In the genomic region with DNA sequence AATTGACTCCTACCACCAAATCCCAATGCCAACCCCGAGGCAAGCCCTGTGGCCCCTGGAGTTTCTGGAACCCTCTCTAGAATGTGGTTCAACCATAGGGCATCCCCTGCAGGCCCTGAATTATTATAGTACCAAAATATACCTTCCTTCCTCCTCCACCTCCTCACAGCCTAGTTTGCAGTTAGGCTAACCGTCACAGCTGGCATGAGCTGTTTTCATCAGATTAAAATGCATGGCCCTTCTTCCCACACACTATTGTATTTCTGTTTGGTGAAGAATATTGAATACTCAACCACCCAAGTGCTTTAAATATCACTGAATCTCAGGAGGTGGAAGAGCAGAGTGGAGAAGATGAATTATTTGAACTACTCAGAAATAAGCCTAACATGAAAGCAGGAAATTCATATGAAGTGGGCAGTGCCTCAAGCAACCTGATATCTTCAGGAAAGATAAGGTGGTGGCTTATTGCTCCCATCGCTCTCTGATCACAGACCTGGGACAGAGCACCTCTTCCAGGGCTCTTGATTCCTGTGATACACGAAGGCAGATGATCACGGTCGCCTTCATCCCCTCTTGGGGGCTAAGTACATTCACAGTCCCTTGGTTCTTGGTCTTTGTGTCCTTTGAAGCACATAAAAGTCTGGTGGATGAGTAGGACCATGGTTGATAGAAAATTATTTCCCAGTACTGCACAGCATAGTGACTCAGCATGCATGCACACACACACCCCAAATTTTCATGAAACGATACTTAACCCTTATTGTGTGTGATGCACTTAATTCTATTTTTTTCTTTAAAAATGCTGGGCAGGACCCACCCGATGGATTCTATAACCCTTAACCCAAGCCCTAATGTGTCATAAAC, we compare ENCODE assay signal across 1 cellular context.
TF ChIP-seq lines count a peak whose summit lies in the region.

No MANE protein-coding gene starts in this region.

TF ChIP-seq in K562, 482 proteins besides CTCF, POLR2A, EP300 and RAD21 (continued from another document and continues in another):
- TF ChIP-seq, protein P1, sequence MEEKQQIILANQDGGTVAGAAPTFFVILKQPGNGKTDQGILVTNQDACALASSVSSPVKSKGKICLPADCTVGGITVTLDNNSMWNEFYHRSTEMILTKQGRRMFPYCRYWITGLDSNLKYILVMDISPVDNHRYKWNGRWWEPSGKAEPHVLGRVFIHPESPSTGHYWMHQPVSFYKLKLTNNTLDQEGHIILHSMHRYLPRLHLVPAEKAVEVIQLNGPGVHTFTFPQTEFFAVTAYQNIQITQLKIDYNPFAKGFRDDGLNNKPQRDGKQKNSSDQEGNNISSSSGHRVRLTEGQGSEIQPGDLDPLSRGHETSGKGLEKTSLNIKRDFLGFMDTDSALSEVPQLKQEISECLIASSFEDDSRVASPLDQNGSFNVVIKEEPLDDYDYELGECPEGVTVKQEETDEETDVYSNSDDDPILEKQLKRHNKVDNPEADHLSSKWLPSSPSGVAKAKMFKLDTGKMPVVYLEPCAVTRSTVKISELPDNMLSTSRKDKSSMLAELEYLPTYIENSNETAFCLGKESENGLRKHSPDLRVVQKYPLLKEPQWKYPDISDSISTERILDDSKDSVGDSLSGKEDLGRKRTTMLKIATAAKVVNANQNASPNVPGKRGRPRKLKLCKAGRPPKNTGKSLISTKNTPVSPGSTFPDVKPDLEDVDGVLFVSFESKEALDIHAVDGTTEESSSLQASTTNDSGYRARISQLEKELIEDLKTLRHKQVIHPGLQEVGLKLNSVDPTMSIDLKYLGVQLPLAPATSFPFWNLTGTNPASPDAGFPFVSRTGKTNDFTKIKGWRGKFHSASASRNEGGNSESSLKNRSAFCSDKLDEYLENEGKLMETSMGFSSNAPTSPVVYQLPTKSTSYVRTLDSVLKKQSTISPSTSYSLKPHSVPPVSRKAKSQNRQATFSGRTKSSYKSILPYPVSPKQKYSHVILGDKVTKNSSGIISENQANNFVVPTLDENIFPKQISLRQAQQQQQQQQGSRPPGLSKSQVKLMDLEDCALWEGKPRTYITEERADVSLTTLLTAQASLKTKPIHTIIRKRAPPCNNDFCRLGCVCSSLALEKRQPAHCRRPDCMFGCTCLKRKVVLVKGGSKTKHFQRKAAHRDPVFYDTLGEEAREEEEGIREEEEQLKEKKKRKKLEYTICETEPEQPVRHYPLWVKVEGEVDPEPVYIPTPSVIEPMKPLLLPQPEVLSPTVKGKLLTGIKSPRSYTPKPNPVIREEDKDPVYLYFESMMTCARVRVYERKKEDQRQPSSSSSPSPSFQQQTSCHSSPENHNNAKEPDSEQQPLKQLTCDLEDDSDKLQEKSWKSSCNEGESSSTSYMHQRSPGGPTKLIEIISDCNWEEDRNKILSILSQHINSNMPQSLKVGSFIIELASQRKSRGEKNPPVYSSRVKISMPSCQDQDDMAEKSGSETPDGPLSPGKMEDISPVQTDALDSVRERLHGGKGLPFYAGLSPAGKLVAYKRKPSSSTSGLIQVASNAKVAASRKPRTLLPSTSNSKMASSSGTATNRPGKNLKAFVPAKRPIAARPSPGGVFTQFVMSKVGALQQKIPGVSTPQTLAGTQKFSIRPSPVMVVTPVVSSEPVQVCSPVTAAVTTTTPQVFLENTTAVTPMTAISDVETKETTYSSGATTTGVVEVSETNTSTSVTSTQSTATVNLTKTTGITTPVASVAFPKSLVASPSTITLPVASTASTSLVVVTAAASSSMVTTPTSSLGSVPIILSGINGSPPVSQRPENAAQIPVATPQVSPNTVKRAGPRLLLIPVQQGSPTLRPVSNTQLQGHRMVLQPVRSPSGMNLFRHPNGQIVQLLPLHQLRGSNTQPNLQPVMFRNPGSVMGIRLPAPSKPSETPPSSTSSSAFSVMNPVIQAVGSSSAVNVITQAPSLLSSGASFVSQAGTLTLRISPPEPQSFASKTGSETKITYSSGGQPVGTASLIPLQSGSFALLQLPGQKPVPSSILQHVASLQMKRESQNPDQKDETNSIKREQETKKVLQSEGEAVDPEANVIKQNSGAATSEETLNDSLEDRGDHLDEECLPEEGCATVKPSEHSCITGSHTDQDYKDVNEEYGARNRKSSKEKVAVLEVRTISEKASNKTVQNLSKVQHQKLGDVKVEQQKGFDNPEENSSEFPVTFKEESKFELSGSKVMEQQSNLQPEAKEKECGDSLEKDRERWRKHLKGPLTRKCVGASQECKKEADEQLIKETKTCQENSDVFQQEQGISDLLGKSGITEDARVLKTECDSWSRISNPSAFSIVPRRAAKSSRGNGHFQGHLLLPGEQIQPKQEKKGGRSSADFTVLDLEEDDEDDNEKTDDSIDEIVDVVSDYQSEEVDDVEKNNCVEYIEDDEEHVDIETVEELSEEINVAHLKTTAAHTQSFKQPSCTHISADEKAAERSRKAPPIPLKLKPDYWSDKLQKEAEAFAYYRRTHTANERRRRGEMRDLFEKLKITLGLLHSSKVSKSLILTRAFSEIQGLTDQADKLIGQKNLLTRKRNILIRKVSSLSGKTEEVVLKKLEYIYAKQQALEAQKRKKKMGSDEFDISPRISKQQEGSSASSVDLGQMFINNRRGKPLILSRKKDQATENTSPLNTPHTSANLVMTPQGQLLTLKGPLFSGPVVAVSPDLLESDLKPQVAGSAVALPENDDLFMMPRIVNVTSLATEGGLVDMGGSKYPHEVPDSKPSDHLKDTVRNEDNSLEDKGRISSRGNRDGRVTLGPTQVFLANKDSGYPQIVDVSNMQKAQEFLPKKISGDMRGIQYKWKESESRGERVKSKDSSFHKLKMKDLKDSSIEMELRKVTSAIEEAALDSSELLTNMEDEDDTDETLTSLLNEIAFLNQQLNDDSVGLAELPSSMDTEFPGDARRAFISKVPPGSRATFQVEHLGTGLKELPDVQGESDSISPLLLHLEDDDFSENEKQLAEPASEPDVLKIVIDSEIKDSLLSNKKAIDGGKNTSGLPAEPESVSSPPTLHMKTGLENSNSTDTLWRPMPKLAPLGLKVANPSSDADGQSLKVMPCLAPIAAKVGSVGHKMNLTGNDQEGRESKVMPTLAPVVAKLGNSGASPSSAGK (IDR thresholded peaks at IDR 0.05): no peak
- TF ChIP-seq TAF1 (IDR thresholded peaks at IDR 0.05; ENCODE audit: control insufficient read depth, extremely low read depth, insufficient read depth, low read length, severe bottlenecking) (no peak), PTRF (tag; IDR thresholded peaks at IDR 0.05) (no peak), ZFP36 (IDR thresholded peaks at IDR 0.05; ENCODE audit: low read depth, low read length, partially characterized antibody) (no peak), TOE1 (IDR thresholded peaks at IDR 0.05; ENCODE audit: borderline replicate concordance) (no peak), TOE1 (CRISPR knock-in tag; IDR thresholded peaks at IDR 0.05; ENCODE audit: borderline replicate concordance, low read depth) (no peak), ZNF57 (CRISPR knock-in tag; IDR thresholded peaks at IDR 0.05) (no peak), RCOR1 (IDR thresholded peaks at IDR 0.05; ENCODE audit: borderline replicate concordance in 1 of 2, low read depth in 2 of 2, low read length in 2 of 2) (peak in 1 of 2 experiments; percentile 33; a peak in 1 of 4 replicates), HDAC3 (IDR thresholded peaks at IDR 0.05; ENCODE audit: borderline replicate concordance, partially characterized antibody) (no peak), HNRNPK (IDR thresholded peaks at IDR 0.05; ENCODE audit: low read depth, low read length, poor library complexity, severe bottlenecking) (no peak), DPF2 (IDR thresholded peaks at IDR 0.05) (peak; percentile 56; the same call in 1 of the 2 replicates), FOXJ3 (CRISPR knock-in tag; IDR thresholded peaks at IDR 0.05) (no peak), STAT5B (CRISPR knock-in tag; IDR thresholded peaks at IDR 0.05) (no peak), GABPB2 (CRISPR knock-in tag; conservative IDR thresholded peaks at IDR 0.05) (no peak), DNMT1 (IDR thresholded peaks at IDR 0.05) (no peak), NR2C1 (IDR thresholded peaks at IDR 0.05) (no peak), NR2C1 (tag; IDR thresholded peaks at IDR 0.05) (no peak), POLR2AphosphoS5 (IDR thresholded peaks at IDR 0.05; ENCODE audit: control insufficient read depth, insufficient read depth, low read depth, low read length) (no peak), ZNF75A (CRISPR knock-in tag; IDR thresholded peaks at IDR 0.05) (no peak), SMAD4 (CRISPR knock-in tag; conservative IDR thresholded peaks at IDR 0.05) (0 out of 2 replicates have a peak, but pooled peaks have one; percentile 24), SLC30A9 (CRISPR knock-in tag; IDR thresholded peaks at IDR 0.05) (no peak), ZNF165 (CRISPR knock-in tag; IDR thresholded peaks at IDR 0.05; ENCODE audit: borderline replicate concordance) (no peak), STAG1 (CRISPR knock-in tag; IDR thresholded peaks at IDR 0.05; ENCODE audit: borderline replicate concordance) (no peak), CHD1 (IDR thresholded peaks at IDR 0.05; ENCODE audit: low read length) (no peak), ZNF146 (CRISPR knock-in tag; IDR thresholded peaks at IDR 0.05; ENCODE audit: unreplicated experiment) (no peak), NRF1 (conservative IDR thresholded peaks at IDR 0.05 in 1 of 2, IDR thresholded peaks at IDR 0.05 in 1 of 2) (no peak), NONO (IDR thresholded peaks at IDR 0.05; ENCODE audit: low read depth in 2 of 2, low read length in 1 of 2) (no peak)
- TF ChIP-seq, protein P2, sequence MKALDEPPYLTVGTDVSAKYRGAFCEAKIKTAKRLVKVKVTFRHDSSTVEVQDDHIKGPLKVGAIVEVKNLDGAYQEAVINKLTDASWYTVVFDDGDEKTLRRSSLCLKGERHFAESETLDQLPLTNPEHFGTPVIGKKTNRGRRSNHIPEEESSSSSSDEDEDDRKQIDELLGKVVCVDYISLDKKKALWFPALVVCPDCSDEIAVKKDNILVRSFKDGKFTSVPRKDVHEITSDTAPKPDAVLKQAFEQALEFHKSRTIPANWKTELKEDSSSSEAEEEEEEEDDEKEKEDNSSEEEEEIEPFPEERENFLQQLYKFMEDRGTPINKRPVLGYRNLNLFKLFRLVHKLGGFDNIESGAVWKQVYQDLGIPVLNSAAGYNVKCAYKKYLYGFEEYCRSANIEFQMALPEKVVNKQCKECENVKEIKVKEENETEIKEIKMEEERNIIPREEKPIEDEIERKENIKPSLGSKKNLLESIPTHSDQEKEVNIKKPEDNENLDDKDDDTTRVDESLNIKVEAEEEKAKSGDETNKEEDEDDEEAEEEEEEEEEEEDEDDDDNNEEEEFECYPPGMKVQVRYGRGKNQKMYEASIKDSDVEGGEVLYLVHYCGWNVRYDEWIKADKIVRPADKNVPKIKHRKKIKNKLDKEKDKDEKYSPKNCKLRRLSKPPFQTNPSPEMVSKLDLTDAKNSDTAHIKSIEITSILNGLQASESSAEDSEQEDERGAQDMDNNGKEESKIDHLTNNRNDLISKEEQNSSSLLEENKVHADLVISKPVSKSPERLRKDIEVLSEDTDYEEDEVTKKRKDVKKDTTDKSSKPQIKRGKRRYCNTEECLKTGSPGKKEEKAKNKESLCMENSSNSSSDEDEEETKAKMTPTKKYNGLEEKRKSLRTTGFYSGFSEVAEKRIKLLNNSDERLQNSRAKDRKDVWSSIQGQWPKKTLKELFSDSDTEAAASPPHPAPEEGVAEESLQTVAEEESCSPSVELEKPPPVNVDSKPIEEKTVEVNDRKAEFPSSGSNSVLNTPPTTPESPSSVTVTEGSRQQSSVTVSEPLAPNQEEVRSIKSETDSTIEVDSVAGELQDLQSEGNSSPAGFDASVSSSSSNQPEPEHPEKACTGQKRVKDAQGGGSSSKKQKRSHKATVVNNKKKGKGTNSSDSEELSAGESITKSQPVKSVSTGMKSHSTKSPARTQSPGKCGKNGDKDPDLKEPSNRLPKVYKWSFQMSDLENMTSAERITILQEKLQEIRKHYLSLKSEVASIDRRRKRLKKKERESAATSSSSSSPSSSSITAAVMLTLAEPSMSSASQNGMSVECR (CRISPR knock-in tag; IDR thresholded peaks at IDR 0.05): no peak
- TF ChIP-seq, protein P3, sequence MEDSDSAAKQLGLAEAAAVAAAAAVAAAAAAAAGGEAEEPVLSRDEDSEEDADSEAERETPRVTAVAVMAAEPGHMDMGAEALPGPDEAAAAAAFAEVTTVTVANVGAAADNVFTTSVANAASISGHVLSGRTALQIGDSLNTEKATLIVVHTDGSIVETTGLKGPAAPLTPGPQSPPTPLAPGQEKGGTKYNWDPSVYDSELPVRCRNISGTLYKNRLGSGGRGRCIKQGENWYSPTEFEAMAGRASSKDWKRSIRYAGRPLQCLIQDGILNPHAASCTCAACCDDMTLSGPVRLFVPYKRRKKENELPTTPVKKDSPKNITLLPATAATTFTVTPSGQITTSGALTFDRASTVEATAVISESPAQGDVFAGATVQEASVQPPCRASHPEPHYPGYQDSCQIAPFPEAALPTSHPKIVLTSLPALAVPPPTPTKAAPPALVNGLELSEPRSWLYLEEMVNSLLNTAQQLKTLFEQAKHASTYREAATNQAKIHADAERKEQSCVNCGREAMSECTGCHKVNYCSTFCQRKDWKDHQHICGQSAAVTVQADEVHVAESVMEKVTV (CRISPR knock-in tag; IDR thresholded peaks at IDR 0.05): no peak
- TF ChIP-seq, protein P4, sequence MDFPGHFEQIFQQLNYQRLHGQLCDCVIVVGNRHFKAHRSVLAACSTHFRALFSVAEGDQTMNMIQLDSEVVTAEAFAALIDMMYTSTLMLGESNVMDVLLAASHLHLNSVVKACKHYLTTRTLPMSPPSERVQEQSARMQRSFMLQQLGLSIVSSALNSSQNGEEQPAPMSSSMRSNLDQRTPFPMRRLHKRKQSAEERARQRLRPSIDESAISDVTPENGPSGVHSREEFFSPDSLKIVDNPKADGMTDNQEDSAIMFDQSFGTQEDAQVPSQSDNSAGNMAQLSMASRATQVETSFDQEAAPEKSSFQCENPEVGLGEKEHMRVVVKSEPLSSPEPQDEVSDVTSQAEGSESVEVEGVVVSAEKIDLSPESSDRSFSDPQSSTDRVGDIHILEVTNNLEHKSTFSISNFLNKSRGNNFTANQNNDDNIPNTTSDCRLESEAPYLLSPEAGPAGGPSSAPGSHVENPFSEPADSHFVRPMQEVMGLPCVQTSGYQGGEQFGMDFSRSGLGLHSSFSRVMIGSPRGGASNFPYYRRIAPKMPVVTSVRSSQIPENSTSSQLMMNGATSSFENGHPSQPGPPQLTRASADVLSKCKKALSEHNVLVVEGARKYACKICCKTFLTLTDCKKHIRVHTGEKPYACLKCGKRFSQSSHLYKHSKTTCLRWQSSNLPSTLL (IDR thresholded peaks at IDR 0.05): no peak
- TF ChIP-seq, protein P5, sequence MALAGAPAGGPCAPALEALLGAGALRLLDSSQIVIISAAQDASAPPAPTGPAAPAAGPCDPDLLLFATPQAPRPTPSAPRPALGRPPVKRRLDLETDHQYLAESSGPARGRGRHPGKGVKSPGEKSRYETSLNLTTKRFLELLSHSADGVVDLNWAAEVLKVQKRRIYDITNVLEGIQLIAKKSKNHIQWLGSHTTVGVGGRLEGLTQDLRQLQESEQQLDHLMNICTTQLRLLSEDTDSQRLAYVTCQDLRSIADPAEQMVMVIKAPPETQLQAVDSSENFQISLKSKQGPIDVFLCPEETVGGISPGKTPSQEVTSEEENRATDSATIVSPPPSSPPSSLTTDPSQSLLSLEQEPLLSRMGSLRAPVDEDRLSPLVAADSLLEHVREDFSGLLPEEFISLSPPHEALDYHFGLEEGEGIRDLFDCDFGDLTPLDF (CRISPR knock-in tag; IDR thresholded peaks at IDR 0.05): no peak
